Comparison of ENCODE assay signal across 1 cellular context in the genomic region with DNA sequence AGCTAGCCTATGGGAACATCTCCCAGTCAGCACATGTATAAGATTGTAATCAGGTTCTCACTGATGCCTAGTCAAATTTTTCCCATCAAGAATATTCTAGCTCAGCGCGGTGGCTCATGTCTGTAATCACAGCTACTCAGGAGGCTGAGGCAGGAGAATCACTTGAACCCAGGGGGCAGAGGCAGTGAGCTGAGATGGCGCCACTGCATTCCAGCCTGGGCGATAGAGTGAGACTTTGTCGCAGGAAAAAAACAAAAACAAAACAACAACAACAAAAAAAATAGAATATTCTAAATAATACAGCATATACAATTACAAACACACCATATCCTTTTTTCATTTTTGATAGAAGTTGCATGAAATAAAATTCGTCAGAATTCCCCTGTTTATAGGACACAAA.
TF ChIP-seq lines count a peak whose summit lies in the region.

No MANE protein-coding gene starts in this region.

TF ChIP-seq in GM23338, 12 proteins besides CTCF, POLR2A, EP300 and RAD21 (continued from another document):
- TF ChIP-seq, protein P1, sequence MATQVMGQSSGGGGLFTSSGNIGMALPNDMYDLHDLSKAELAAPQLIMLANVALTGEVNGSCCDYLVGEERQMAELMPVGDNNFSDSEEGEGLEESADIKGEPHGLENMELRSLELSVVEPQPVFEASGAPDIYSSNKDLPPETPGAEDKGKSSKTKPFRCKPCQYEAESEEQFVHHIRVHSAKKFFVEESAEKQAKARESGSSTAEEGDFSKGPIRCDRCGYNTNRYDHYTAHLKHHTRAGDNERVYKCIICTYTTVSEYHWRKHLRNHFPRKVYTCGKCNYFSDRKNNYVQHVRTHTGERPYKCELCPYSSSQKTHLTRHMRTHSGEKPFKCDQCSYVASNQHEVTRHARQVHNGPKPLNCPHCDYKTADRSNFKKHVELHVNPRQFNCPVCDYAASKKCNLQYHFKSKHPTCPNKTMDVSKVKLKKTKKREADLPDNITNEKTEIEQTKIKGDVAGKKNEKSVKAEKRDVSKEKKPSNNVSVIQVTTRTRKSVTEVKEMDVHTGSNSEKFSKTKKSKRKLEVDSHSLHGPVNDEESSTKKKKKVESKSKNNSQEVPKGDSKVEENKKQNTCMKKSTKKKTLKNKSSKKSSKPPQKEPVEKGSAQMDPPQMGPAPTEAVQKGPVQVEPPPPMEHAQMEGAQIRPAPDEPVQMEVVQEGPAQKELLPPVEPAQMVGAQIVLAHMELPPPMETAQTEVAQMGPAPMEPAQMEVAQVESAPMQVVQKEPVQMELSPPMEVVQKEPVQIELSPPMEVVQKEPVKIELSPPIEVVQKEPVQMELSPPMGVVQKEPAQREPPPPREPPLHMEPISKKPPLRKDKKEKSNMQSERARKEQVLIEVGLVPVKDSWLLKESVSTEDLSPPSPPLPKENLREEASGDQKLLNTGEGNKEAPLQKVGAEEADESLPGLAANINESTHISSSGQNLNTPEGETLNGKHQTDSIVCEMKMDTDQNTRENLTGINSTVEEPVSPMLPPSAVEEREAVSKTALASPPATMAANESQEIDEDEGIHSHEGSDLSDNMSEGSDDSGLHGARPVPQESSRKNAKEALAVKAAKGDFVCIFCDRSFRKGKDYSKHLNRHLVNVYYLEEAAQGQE (IDR thresholded peaks at IDR 0.05; ENCODE audit: unreplicated experiment), result no peak
- no peak for TF ChIP-seq ZNF331 (CRISPR knock-in tag; IDR thresholded peaks at IDR 0.05; ENCODE audit: low read depth)
- no peak for TF ChIP-seq CREB1 (CRISPR knock-in tag; IDR thresholded peaks at IDR 0.05; ENCODE audit: low read depth)
- no peak for TF ChIP-seq EZH2phosphoT487 (IDR thresholded peaks at IDR 0.05; ENCODE audit: unreplicated experiment)
